Comparison of ENCODE assay signal across 8 cellular contexts in genomic region chr3:98732239-98733054, GRCh38. TPM values are rescaled to one million over a fixed set of nuclear protein-coding genes. Genes with fewer than 3 reads are reported as not detected.
DNase-seq lines count a peak whose midpoint lies in the region; ATAC-seq and TF ChIP-seq lines count a peak whose summit lies in the region.

No MANE protein-coding gene starts in this region.

- H3K9me3 ChIP-seq in endocrine pancreas (ENCODE audit: control insufficient read depth, low read length) (no peaks in the 10 kb centered on the region), suprapubic skin (no peaks in the 10 kb centered on the region)

- H3K36me3 ChIP-seq in endocrine pancreas (ENCODE audit: control insufficient read depth, insufficient read depth, low read length) (no peaks in the 10 kb centered on the region), suprapubic skin (no peaks in the 10 kb centered on the region)

- H3K9ac ChIP-seq in endocrine pancreas (ENCODE audit: control insufficient read depth, insufficient read depth, low read length) = peak overlapping the region; percentile 86

- no peak for TF ChIP-seq POLR2A in suprapubic skin (IDR thresholded peaks at IDR 0.05)

- peak overlapping the region; percentile 90 for H3K27ac ChIP-seq in suprapubic skin

- H3K4me3 ChIP-seq in endocrine pancreas (ENCODE audit: control insufficient read depth, insufficient read depth, low read length) = peak overlapping the region; percentile 74
- H3K4me3 ChIP-seq in suprapubic skin = peak overlapping the region; percentile 92

- ATAC-seq in GM19395 (IDR thresholded peaks at IDR 0.05; ENCODE audit: unreplicated experiment) (peak; percentile 52), HG03565 (IDR thresholded peaks at IDR 0.05; ENCODE audit: unreplicated experiment) (peak; percentile 37)

- peak; percentile 75 for DNase-seq in DMS 273 treated with DMSO at 0.1 percent for 48 hours (lab: John Stamatoyannopoulos, UW)
- peak; percentile 46 for DNase-seq in SW480 (ENCODE audit: low spot score)
- DNase-seq in lung microvascular endothelial cell (ENCODE audit: low read depth in 2 of 2) = peak; percentile 64 to 71
- DNase-seq in suprapubic skin (ENCODE audit: low spot score in 2 of 2) = peak; percentile 73 to 84
- no peak for DNase-seq in amniotic stem cell (lab: John Stamatoyannopoulos, UW)

- 0% methylated on average over 31 of the region's 80 CpGs for WGBS in suprapubic skin

- no peaks in the 10 kb centered on the region for H3K27me3 ChIP-seq in endocrine pancreas (ENCODE audit: control insufficient read depth, insufficient read depth, low read length)
- H3K27me3 ChIP-seq in suprapubic skin = no peaks in the 10 kb centered on the region

- no peak for TF ChIP-seq EP300 in suprapubic skin (IDR thresholded peaks at IDR 0.05)

- H3K4me1 ChIP-seq in endocrine pancreas (ENCODE audit: control insufficient read depth, insufficient read depth, low read length) (no peaks in the 10 kb centered on the region), suprapubic skin (peaks cover 11% of the 10 kb centered on the region)

- no peak for TF ChIP-seq CTCF in suprapubic skin (IDR thresholded peaks at IDR 0.05)

RNA-seq across cellular contexts. Expression of gene ST3GAL6, which starts 30.7 kb away (rescaled TPM):
- total RNA-seq in lung microvascular endothelial cell = 24.8 and 30.8 TPM in 2 replicates
- total RNA-seq in suprapubic skin = 10 to 100 TPM; 13.1 to 48.0 (median 20.6) TPM
